Comparison of ENCODE assay signal across 8 cellular contexts in genomic region chr20:38073307-38074010, GRCh38. TPM values are rescaled to one million over a fixed set of nuclear protein-coding genes. Genes with fewer than 3 reads are reported as not detected.
A peak's percentile ranks its signal among the peaks of the same experiment; 100 is the strongest.
DNase-seq lines count a peak whose midpoint lies in the region; ATAC-seq and TF ChIP-seq lines count a peak whose summit lies in the region.

No MANE protein-coding gene starts in this region.

- intact Hi-C loops in CD4-positive, alpha-beta memory T cell (cut with micrococcal nuclease): loop anchor here (1.0 kb wide), 1 partner anchor 149 kb away; no protein-coding TSS in a partner anchor
- intact Hi-C loops in left ventricle myocardium inferior (cut with micrococcal nuclease): loop anchor here (5.0 kb wide), 1 partner anchor 94 kb away; the partner anchor contains the start of gene TGM2

- no peaks in the 10 kb centered on the region for H3K9me3 ChIP-seq in CD4-positive, alpha-beta memory T cell (ENCODE audit: control insufficient read depth in 1 of 2, low read length in 2 of 2)
- H3K9me3 ChIP-seq in left ventricle myocardium inferior (replicated peaks): no peaks in the 10 kb centered on the region

- ATAC-seq in GM21529 (IDR thresholded peaks at IDR 0.05; ENCODE audit: unreplicated experiment) (peak; percentile 46), HG03354 (IDR thresholded peaks at IDR 0.05; ENCODE audit: poor library complexity, severe bottlenecking, unreplicated experiment) (no peak)

- CTCF ChIA-PET in CD4-positive, alpha-beta memory T cell (lab: Charles Lee; ENCODE audit: partially characterized antibody): interaction anchor here (0.8 to 3.1 kb wide), 19 partner anchors 8 to 148 kb away, joined by 3 to 17 read pairs (median 4); no protein-coding TSS in a partner anchor

- DNase-seq in CD4-positive, alpha-beta memory T cell: peak; percentile 17 to 39 (median 33)
- DNase-seq in NCI-H226: peak; percentile 79
- peak; percentile 79 for DNase-seq in amniotic epithelial cell (ENCODE audit: low read depth)
- peak; percentile 62 for DNase-seq in left ventricle myocardium inferior
- no peak for DNase-seq in stimulated activated naive CD4-positive, alpha-beta T cell treated with Interleukin-2 at 50 U/mL for 16 hours (lab: John Stamatoyannopoulos, UW)

- no peak overlapping the region for H3K4me3 ChIP-seq in CD4-positive, alpha-beta memory T cell (ENCODE audit: low read length in 2 of 2)
- H3K4me3 ChIP-seq in left ventricle myocardium inferior (peak overlapping the region; percentile 2), rectal smooth muscle tissue (ENCODE audit: low read length) (no peak overlapping the region)

- TF ChIP-seq CTCF in left ventricle myocardium inferior (IDR thresholded peaks at IDR 0.05; ENCODE audit: borderline replicate concordance): peak; percentile 83

- no peak overlapping the region for H3K4me3 Mint-ChIP-seq in CD4-positive, alpha-beta memory T cell

- peaks cover 14 to 22% (median 20%) of the 10 kb centered on the region in 4 donors for H3K4me1 Mint-ChIP-seq in CD4-positive, alpha-beta memory T cell

- H3K9ac ChIP-seq in rectal smooth muscle tissue (ENCODE audit: low read length): no peak overlapping the region

- H3K36me3 ChIP-seq in CD4-positive, alpha-beta memory T cell (ENCODE audit: insufficient read depth, low read length): peaks cover 33% of the 10 kb centered on the region
- H3K36me3 ChIP-seq in left ventricle myocardium inferior (peaks cover 51% of the 10 kb centered on the region), rectal smooth muscle tissue (ENCODE audit: control insufficient read depth, insufficient read depth, low read length) (peaks cover 13% of the 10 kb centered on the region)

- POLR2A ChIA-PET in CD4-positive, alpha-beta memory T cell (lab: Charles Lee; ENCODE audit: partially characterized antibody): interaction anchor here (1.0 to 1.3 kb wide), 3 partner anchors 12 to 399 kb away, joined by 3 to 4 read pairs (median 3); partner anchors contain the start of gene RALGAPB

- H3K27me3 Mint-ChIP-seq in CD4-positive, alpha-beta memory T cell: no peaks in the 10 kb centered on the region

- peaks cover 52 to 86% of the 10 kb centered on the region in 2 donors for H3K36me3 Mint-ChIP-seq in CD4-positive, alpha-beta memory T cell

- no peak overlapping the region for H3K27ac ChIP-seq in CD4-positive, alpha-beta memory T cell (ENCODE audit: low read depth, low read length)
- H3K27ac ChIP-seq in left ventricle myocardium inferior (replicated peaks): peak overlapping the region; percentile 91
- peak overlapping the region; percentile 76 for H3K27ac ChIP-seq in rectal smooth muscle tissue (ENCODE audit: low read depth, low read length)

- H3K27ac Mint-ChIP-seq in CD4-positive, alpha-beta memory T cell: peak overlapping the region in 6 of 7 donors; percentile 7 to 64 (median 37)

- no peaks in the 10 kb centered on the region for H3K4me1 ChIP-seq in CD4-positive, alpha-beta memory T cell (ENCODE audit: insufficient read depth, low read length)
- peaks cover 58% of the 10 kb centered on the region for H3K4me1 ChIP-seq in left ventricle myocardium inferior
- H3K4me1 ChIP-seq in rectal smooth muscle tissue (ENCODE audit: control insufficient read depth, insufficient read depth, low read length): peaks cover 25% of the 10 kb centered on the region

- H3K27me3 ChIP-seq in CD4-positive, alpha-beta memory T cell (ENCODE audit: insufficient read depth, low read length): no peaks in the 10 kb centered on the region
- H3K27me3 ChIP-seq in left ventricle myocardium inferior (ENCODE audit: low read depth) (no peaks in the 10 kb centered on the region), rectal smooth muscle tissue (ENCODE audit: control insufficient read depth, insufficient read depth, low read length) (no peaks in the 10 kb centered on the region)

- peaks cover 0 to 1% (median 0%) of the 10 kb centered on the region in 8 donors for H3K9me3 Mint-ChIP-seq in CD4-positive, alpha-beta memory T cell

RNA-seq across cellular contexts. Expression of gene RPRD1B, which starts 39.9 kb away (rescaled TPM):
- total RNA-seq in CD4-positive, alpha-beta memory T cell: 10 to 100 TPM; 42.8 to 43.8 TPM
- 1 to 10 TPM; 3.7 to 6.6 TPM for polyA plus RNA-seq in CD4-positive, alpha-beta memory T cell
- 58.9 TPM for total RNA-seq in left ventricle myocardium inferior

RNA-seq across cellular contexts. Expression of gene TTI1, which starts 40.2 kb away (rescaled TPM):
- total RNA-seq in CD4-positive, alpha-beta memory T cell: 10 to 100 TPM; 26.1 to 26.6 TPM
- 10 to 100 TPM; 13.0 to 19.6 TPM for polyA plus RNA-seq in CD4-positive, alpha-beta memory T cell
- 12.1 TPM for total RNA-seq in left ventricle myocardium inferior
